In the genomic region with DNA sequence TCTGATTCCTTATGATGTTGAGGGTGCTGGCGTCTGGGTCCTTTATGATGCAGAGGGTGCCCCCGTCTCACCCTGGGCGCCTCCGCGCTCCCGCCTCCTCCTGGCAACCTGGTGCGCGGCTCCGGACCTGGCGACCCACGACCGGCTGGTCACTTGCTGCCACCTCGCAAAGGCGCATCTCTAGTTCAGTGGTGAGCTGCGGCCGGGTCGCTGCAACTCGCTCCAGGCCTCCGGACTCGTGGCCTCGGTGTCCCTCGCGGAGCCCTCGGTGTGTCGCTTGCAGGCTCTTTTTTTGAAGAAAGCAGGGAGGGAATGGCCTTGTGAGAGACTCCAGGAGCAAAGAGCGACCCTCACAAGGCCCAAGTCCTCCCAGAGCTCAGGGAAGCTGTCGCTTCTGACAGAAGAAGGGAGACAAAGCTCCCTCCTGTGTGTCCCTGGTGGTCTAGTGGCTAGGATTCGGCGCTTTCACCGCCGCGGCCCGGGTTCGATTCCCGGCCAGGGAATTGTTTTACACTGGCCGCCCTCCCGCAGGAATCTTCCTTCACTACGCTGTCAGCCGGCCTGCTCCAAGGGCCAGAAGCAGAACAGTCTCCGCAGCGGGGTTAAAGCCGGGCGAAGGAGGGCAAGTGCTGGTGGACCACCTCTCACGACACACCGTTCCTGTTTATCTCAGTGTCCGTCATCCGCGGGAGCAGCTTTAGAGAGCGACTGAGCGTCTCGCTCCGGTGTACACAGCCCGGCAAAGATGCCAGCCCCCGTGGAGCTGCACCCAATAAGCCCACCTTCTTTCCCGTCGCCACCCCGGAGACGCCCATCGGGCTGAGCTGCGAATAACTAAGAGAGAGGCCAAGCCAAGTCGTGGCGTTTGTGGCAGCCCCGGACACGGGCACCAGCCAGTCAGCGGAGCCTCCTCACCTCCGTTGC, we compare ENCODE assay signal across 8 cellular contexts. TPM values are rescaled to one million over a fixed set of nuclear protein-coding genes. Genes with fewer than 3 reads are reported as not detected.
DNase-seq lines count a peak whose midpoint lies in the region; TF ChIP-seq lines count a peak whose summit lies in the region.
"Not testable (repeated sequence)": the region's sequence is repeated elsewhere in the genome, so short reads cannot be mapped to it uniquely, and the experiment has no call there.

No MANE protein-coding gene starts in this region.

- H3K27ac Mint-ChIP-seq in CD8-positive, alpha-beta memory T cell = not testable (repeated sequence)

- H3K36me3 ChIP-seq in CD8-positive, alpha-beta memory T cell (ENCODE audit: insufficient read depth, low read length); brain microvascular endothelial cell (replicated peaks): not testable (repeated sequence)

- H3K36me3 Mint-ChIP-seq in CD8-positive, alpha-beta memory T cell = not testable (repeated sequence)

- H3K27ac ChIP-seq in CD8-positive, alpha-beta memory T cell (ENCODE audit: low read depth, low read length); brain microvascular endothelial cell: not testable (repeated sequence)

- not testable (repeated sequence) for H3K4me1 Mint-ChIP-seq in CD8-positive, alpha-beta memory T cell

- POLR2A ChIA-PET in CD8-positive, alpha-beta memory T cell (lab: Charles Lee) = not testable (repeated sequence)

- intact Hi-C loops in posterior cingulate gyrus (cut with DNase I) = not testable (repeated sequence)

- TF ChIP-seq CTCF in brain microvascular endothelial cell (IDR thresholded peaks at IDR 0.05; ENCODE audit: low read depth, low read length, missing control alignments); fibroblast of villous mesenchyme (IDR thresholded peaks at IDR 0.05; ENCODE audit: insufficient read depth, low read depth, low read length): not testable (repeated sequence)

- H3K4me1 ChIP-seq in CD8-positive, alpha-beta memory T cell (ENCODE audit: insufficient read depth, low read length) = not testable (repeated sequence)

- H3K27me3 ChIP-seq in CD8-positive, alpha-beta memory T cell (ENCODE audit: insufficient read depth, low read length, poor library complexity, severe bottlenecking); brain microvascular endothelial cell (replicated peaks): not testable (repeated sequence)

- in situ Hi-C loops in brain microvascular endothelial cell (cut with HindIII; ENCODE audit: low pct_ligation_motif_present, low sequenced_read_pairs) = not testable (repeated sequence)

- peak overlapping the region; percentile 70 to 88 (median 82) for H3K4me3 Mint-ChIP-seq in CD8-positive, alpha-beta memory T cell

- CTCF ChIA-PET in CD8-positive, alpha-beta memory T cell (lab: Charles Lee) = not testable (repeated sequence)

- H3K9me3 Mint-ChIP-seq in CD8-positive, alpha-beta memory T cell = not testable (repeated sequence)

- not testable (repeated sequence) for H3K9me3 ChIP-seq in CD8-positive, alpha-beta memory T cell (ENCODE audit: low read length)

- H3K27me3 Mint-ChIP-seq in CD8-positive, alpha-beta memory T cell = peaks cover 15 to 39% of the 10 kb centered on the region in 2 donors

- H3K4me3 ChIP-seq in CD8-positive, alpha-beta memory T cell (ENCODE audit: low read length) = not testable (repeated sequence)
- H3K4me3 ChIP-seq in brain microvascular endothelial cell (ENCODE audit: low read depth, low read length) = peak overlapping the region; percentile 47
- H3K4me3 ChIP-seq in fibroblast of villous mesenchyme (ENCODE audit: low read depth, low read length) = peak overlapping the region; percentile 52

- DNase-seq in CD8-positive, alpha-beta memory T cell = peak in 3 of 5 donors; percentile 21 to 54 (median 27)
- DNase-seq in HUDEP-2 (lab: John Stamatoyannopoulos, UW; ENCODE audit: unreplicated experiment in 76 of 76) = peak in 48 of 76 experiments; percentile 4 to 90 (median 40)
- peak; percentile 81 for DNase-seq in activated CD4-positive, alpha-beta T cell treated with anti-CD3 and anti-CD28 coated beads for 48 hours
- peak; percentile 98 for DNase-seq in brain microvascular endothelial cell
- peak; percentile 75 for DNase-seq in fibroblast of villous mesenchyme (ENCODE audit: low read depth)
- peak; percentile 94 for DNase-seq in kidney tubule cell (ENCODE audit: low spot score)
- DNase-seq in posterior cingulate gyrus = peak; percentile 47 to 95 (median 69)
- DNase-seq in stimulated activated naive CD4-positive, alpha-beta T cell (lab: John Stamatoyannopoulos, UW) = peak in 5 of 6 experiments; percentile 16 to 44 (median 27)

RNA-seq across cellular contexts. Expression of a gene that starts 23.4 kb away (rescaled TPM):
- 1,000 to 10,000 TPM; 1,293 to 1,300 TPM for total RNA-seq in CD8-positive, alpha-beta memory T cell
- not detected for polyA plus RNA-seq in CD8-positive, alpha-beta memory T cell
- under 0.01 TPM in 1 of 2 replicates, not detected in the other for total RNA-seq in fibroblast of villous mesenchyme

RNA-seq across cellular contexts. Expression of a gene that starts 49.3 kb away (rescaled TPM):
- total RNA-seq in CD8-positive, alpha-beta memory T cell = 10 to 100 TPM; 25.6 to 30.1 TPM
- polyA plus RNA-seq in CD8-positive, alpha-beta memory T cell = 6.9 TPM
- total RNA-seq in fibroblast of villous mesenchyme = 13.8 and 22.2 TPM in 2 replicates

Comparison
In these comparisons a context has a peak if more than half of its experiments do, and no peak if none do; other contexts are left out.
1. DNase-seq: peak in every context shown above with its lines; median percentile 98 in brain microvascular endothelial cell; 94 in kidney tubule cell; 81 in activated CD4-positive, alpha-beta T cell treated with anti-CD3 and anti-CD28 coated beads for 48 hours; 75 in fibroblast of villous mesenchyme; 69 in posterior cingulate gyrus; 40 in HUDEP-2; 27 in CD8-positive, alpha-beta memory T cell; 27 in stimulated activated naive CD4-positive, alpha-beta T cell.
2. RNA of a gene that starts 23.4 kb away (total RNA-seq): 1,293 to 1,300 TPM in CD8-positive, alpha-beta memory T cell; under 0.01 TPM in fibroblast of villous mesenchyme; every median in the first group is over 1,000 times any median in the second.